In the genomic region with DNA sequence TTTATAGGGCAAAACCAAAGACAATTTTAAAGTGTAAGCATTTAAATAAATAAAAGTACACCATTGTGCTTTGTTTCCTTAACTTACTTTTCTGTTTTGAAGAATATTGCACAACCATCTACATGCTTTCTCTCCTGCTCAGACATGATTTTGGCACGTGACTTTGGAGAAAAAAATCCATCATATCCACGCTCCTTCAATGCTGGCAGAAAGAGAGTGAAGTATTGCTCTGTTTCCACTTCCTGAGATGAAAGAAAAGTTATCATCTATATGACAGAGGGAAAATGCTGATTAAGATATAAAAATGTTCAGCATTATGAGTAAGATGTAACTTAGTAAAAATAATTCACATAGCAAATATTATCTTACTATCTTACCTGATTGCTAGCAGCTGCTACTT, we compare ENCODE assay signal across 1 cellular context.
TF ChIP-seq lines count a peak whose summit lies in the region.

No MANE protein-coding gene starts in this region.

TF ChIP-seq in HepG2, 621 proteins besides CTCF, POLR2A, EP300 and RAD21:
- no peak for TF ChIP-seq DNMT3B (CRISPR knock-in tag; conservative IDR thresholded peaks at IDR 0.05)
- TF ChIP-seq MAFF (IDR thresholded peaks at IDR 0.05; ENCODE audit: low read depth, low read length): peak; percentile 47; the same call in 1 of the 2 replicates
- peak; percentile 11 to 59; a peak in 2 of 4 replicates for TF ChIP-seq MAFK (conservative IDR thresholded peaks at IDR 0.05 in 1 of 2, IDR thresholded peaks at IDR 0.05 in 1 of 2; ENCODE audit: low read length in 2 of 2)
- TF ChIP-seq KLF15 (CRISPR knock-in tag; IDR thresholded peaks at IDR 0.05; ENCODE audit: borderline replicate concordance): no peak
- no peak for TF ChIP-seq DMAP1 (CRISPR knock-in tag; IDR thresholded peaks at IDR 0.05)
- TF ChIP-seq, protein P1, sequence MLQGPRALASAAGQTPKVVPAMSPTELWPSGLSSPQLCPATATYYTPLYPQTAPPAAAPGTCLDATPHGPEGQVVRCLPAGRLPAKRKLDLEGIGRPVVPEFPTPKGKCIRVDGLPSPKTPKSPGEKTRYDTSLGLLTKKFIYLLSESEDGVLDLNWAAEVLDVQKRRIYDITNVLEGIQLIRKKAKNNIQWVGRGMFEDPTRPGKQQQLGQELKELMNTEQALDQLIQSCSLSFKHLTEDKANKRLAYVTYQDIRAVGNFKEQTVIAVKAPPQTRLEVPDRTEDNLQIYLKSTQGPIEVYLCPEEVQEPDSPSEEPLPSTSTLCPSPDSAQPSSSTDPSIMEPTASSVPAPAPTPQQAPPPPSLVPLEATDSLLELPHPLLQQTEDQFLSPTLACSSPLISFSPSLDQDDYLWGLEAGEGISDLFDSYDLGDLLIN (CRISPR knock-in tag; IDR thresholded peaks at IDR 0.05; ENCODE audit: borderline replicate concordance): no peak
- no peak for TF ChIP-seq KMT2A (CRISPR knock-in tag; IDR thresholded peaks at IDR 0.05)
